Comparison of ENCODE assay signal across 18 cellular contexts in the genomic region with DNA sequence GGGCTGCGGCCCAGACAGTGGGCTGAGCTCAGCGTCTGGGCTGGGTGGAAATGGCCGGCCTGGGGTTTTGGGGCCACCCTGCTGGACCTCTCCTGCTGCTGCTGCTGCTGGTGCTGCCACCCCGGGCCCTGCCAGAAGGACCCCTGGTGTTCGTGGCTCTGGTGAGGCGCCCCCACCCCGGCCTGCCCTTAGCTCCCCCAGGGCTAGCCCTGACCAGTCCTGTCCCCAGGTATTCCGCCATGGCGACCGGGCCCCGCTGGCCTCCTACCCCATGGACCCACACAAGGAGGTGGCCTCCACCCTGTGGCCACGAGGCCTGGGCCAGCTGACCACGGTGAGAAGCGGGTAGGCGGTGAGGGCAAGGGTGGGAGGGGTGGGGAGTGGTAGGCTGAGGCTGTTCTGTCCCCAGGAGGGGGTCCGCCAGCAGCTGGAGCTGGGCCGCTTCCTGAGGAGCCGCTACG. TPM values are rescaled to one million over a fixed set of nuclear protein-coding genes. Genes with fewer than 3 reads are reported as not detected.
DNase-seq lines count a peak whose midpoint lies in the region; ATAC-seq and TF ChIP-seq lines count a peak whose summit lies in the region.
"Had no signal": no experiment of that assay in that cellular context is flagged by ENCODE, and none has a peak within 500 bp of the region (broad histone marks: within the 10 kb centered on the region; RNA-seq: fewer than 3 reads in every experiment).

A gene with protein sequence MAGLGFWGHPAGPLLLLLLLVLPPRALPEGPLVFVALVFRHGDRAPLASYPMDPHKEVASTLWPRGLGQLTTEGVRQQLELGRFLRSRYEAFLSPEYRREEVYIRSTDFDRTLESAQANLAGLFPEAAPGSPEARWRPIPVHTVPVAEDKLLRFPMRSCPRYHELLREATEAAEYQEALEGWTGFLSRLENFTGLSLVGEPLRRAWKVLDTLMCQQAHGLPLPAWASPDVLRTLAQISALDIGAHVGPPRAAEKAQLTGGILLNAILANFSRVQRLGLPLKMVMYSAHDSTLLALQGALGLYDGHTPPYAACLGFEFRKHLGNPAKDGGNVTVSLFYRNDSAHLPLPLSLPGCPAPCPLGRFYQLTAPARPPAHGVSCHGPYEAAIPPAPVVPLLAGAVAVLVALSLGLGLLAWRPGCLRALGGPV (plus strand): TSS at position 51 of the 461 bp plus-strand sequence. CDS start 0 bp downstream, at position 51.

- intact Hi-C loops in Right ventricle myocardium superior (cut with DNase I) (no loop called here), aorta (cut with DNase I) (no loop called here)

- DNase-seq in Right ventricle myocardium superior (peak; percentile 36), right atrium auricular region (ENCODE audit: low spot score) (no peak), neural crest cell (ENCODE audit: low read depth, low spot score) (no peak), aorta (no peak), omental fat pad (ENCODE audit: low spot score) (no peak)
- DNase-seq: BE2C; CD4-positive, alpha-beta memory T cell; DMS 273 treated with DMSO at 0.1 percent for 48 hours; NCI-H1048; NCI-H146; NCI-H2081 treated with DMSO at 0.1 percent for 48 hours; NCI-H526 had no signal

- 83 to 86% methylated on average over 17 to 19 of the region's 19 CpGs for WGBS in aorta, 2 donors

- no peaks in the 10 kb centered on the region for H3K9me3 Mint-ChIP-seq in IgD-negative memory B cell
- peaks cover 6% of the 10 kb centered on the region for H3K9me3 Mint-ChIP-seq in neural crest cell
- H3K9me3 Mint-ChIP-seq: CD4-positive, alpha-beta memory T cell had no signal

- H3K36me3 ChIP-seq in right atrium auricular region = no peaks in the 10 kb centered on the region
- no peaks in the 10 kb centered on the region for H3K36me3 ChIP-seq in aorta (ENCODE audit: control insufficient read depth in 1 of 2, insufficient read depth in 2 of 2, low read length in 1 of 2)
- H3K36me3 ChIP-seq: HAP-1 had no signal

- TF ChIP-seq CTCF in right atrium auricular region (IDR thresholded peaks at IDR 0.05) (no peak), neural crest cell (conservative IDR thresholded peaks at IDR 0.05) (no peak), omental fat pad (IDR thresholded peaks at IDR 0.05) (no peak)

- H3K9me3 ChIP-seq in right atrium auricular region = no peaks in the 10 kb centered on the region
- no peaks in the 10 kb centered on the region for H3K9me3 ChIP-seq in aorta (ENCODE audit: control insufficient read depth, low read length)
- H3K9me3 ChIP-seq: BE2C, HAP-1 had no signal

- H3K4me3 ChIP-seq in right atrium auricular region = no peak within 1 kb of the TSS
- no peak within 1 kb of the TSS for H3K4me3 ChIP-seq in aorta (ENCODE audit: low read length in 2 of 2)
- H3K4me3 ChIP-seq: HAP-1 had no signal

- H3K27ac ChIP-seq in right atrium auricular region = no peak within 1 kb of the TSS
- H3K27ac ChIP-seq in aorta (ENCODE audit: low read depth in 1 of 2, low read length in 2 of 2) = no peak within 1 kb of the TSS

- H3K27me3 Mint-ChIP-seq in IgD-negative memory B cell = no peaks in the 10 kb centered on the region
- peaks cover 44% of the 10 kb centered on the region for H3K27me3 Mint-ChIP-seq in neural crest cell (ENCODE audit: low read depth)

- H3K27me3 ChIP-seq in right atrium auricular region (no peaks in the 10 kb centered on the region), aorta (ENCODE audit: control insufficient read depth in 1 of 2, insufficient read depth in 2 of 2, low read length in 1 of 2) (no peaks in the 10 kb centered on the region)
- H3K27me3 ChIP-seq: BE2C had no signal

- no peak for ATAC-seq in Right ventricle myocardium superior (ENCODE audit: poor library complexity)
- ATAC-seq in aorta (ENCODE audit: low FRiP score) = peak; percentile 46
- ATAC-seq in omental fat pad (ENCODE audit: low FRiP score) = no peak
- ATAC-seq in HG03045 (IDR thresholded peaks at IDR 0.05; ENCODE audit: unreplicated experiment) = no peak
- ATAC-seq: PC-3 had no signal

- H3K4me1 Mint-ChIP-seq in IgD-negative memory B cell = peaks cover 7 to 13% (median 9%) of the 10 kb centered on the region in 3 donors
- H3K4me1 Mint-ChIP-seq in neural crest cell = peaks cover 26% of the 10 kb centered on the region

- H3K36me3 Mint-ChIP-seq in IgD-negative memory B cell (peaks cover 4% of the 10 kb centered on the region), neural crest cell (ENCODE audit: low read depth) (peaks cover 6% of the 10 kb centered on the region)

- H3K27ac Mint-ChIP-seq in IgD-negative memory B cell (peak within 1 kb of the TSS; percentile 53 to 76 (median 59)), neural crest cell (ENCODE audit: unreplicated experiment) (no peak within 1 kb of the TSS)

- no peaks in the 10 kb centered on the region for H3K4me1 ChIP-seq in right atrium auricular region
- no peaks in the 10 kb centered on the region for H3K4me1 ChIP-seq in aorta (ENCODE audit: control insufficient read depth in 1 of 2, insufficient read depth in 2 of 2, low read length in 2 of 2)
- H3K4me1 ChIP-seq: HAP-1 had no signal

- H3K4me3 Mint-ChIP-seq in IgD-negative memory B cell = peak within 1 kb of the TSS in 2 of 4 donors; percentile 4 to 49
- peak within 1 kb of the TSS; percentile 75 for H3K4me3 Mint-ChIP-seq in neural crest cell
- H3K4me3 Mint-ChIP-seq: CD4-positive, alpha-beta memory T cell had no signal

RNA-seq across cellular contexts. Expression of the gene that starts here (rescaled TPM):
- total RNA-seq in Right ventricle myocardium superior (not detected), right atrium auricular region (not detected), neural crest cell (not detected in 2 replicates), aorta (not detected), omental fat pad (not detected)
- polyA plus RNA-seq in IgD-negative memory B cell (not detected), aorta (not detected)
- total RNA-seq: CD4-positive, alpha-beta memory T cell; Daoy; PC-3 had no signal
- polyA plus RNA-seq: AG04450; CD4-positive, alpha-beta memory T cell had no signal

Comparison
In these comparisons a context has a peak if more than half of its experiments do, and no peak if none do; other contexts are left out.
1. Peak in DNase-seq in Right ventricle myocardium superior; RNA of the gene not detected or under 1 TPM.
2. Peak in ATAC-seq in aorta; RNA of the gene not detected or under 1 TPM.